In the genomic region with DNA sequence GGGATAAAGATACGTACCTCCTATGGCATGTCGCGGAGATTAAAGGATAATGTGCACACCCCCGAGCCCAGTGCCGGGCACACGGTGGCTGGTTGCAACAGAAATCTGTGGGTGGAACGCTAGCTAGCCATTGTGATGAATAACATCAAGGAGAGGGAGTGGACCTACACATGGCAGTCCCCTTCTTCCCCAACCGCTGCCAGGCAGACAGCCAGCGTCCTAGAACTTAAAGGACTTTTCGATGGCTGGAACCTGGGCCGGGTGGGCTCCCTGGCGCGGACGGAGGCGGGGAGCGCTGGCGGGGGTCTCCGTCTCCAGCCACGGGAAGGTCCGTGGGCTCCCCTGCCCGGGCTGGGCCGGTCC, we compare ENCODE assay signal across 8 cellular contexts. TPM values are rescaled to one million over a fixed set of nuclear protein-coding genes. Genes with fewer than 3 reads are reported as not detected.
DNase-seq lines count a peak whose midpoint lies in the region; ATAC-seq, FAIRE-seq and TF ChIP-seq lines count a peak whose summit lies in the region.

No MANE protein-coding gene starts in this region.

- H3K27me3 Mint-ChIP-seq in brain, result peaks cover 25% of the 10 kb centered on the region

- H3K4me1 ChIP-seq in right lobe of liver, result peaks cover 0 to 9% (median 0%) of the 10 kb centered on the region in 4 donors

- peak overlapping the region; percentile 62 to 74 (median 64) for H3K4me3 ChIP-seq in right lobe of liver

- ATAC-seq in HG03045 (IDR thresholded peaks at IDR 0.05; ENCODE audit: unreplicated experiment) (peak; percentile 8), right lobe of liver (peak; percentile 18 to 40 (median 26)), GM21515 (IDR thresholded peaks at IDR 0.05; ENCODE audit: unreplicated experiment) (no peak)

- H3K9me3 ChIP-seq in right lobe of liver, result no peaks in the 10 kb centered on the region

- H3K9me3 Mint-ChIP-seq in brain, result peaks cover 0 to 4% (median 0%) of the 10 kb centered on the region in 5 experiments

- H3K27me3 ChIP-seq in right lobe of liver, result no peaks in the 10 kb centered on the region

- peak overlapping the region; percentile 4 to 90 (median 72) for H3K27ac Mint-ChIP-seq in brain

- no peaks in the 10 kb centered on the region for H3K36me3 ChIP-seq in right lobe of liver

- 5% methylated on average over 9 of the region's 22 CpGs for WGBS in right lobe of liver (ENCODE audit: insufficient coverage, low coverage, low lambda C conversion rate, missing lambda C conversion rate)

- intact Hi-C loops in right lobe of liver (cut with DNase I), result no loop called here

- H3K4me1 Mint-ChIP-seq in brain, result peaks cover 36% of the 10 kb centered on the region

- H3K36me3 Mint-ChIP-seq in brain, result no peaks in the 10 kb centered on the region

- H3K4me3 Mint-ChIP-seq in brain, result peak overlapping the region; percentile 75 to 96 (median 85)

- no peak for TF ChIP-seq POLR2A in right lobe of liver (IDR thresholded peaks at IDR 0.05)

- no peak for TF ChIP-seq CTCF in brain (conservative IDR thresholded peaks at IDR 0.05)
- TF ChIP-seq CTCF in right lobe of liver (IDR thresholded peaks at IDR 0.05), result no peak

- FAIRE-seq in urothelium cell line (lab: Jason Lieb, UNC), result peak; percentile 5

- DNase-seq in Ammon's horn (ENCODE audit: low spot score) (peak; percentile 15), right lobe of liver (no peak), urothelium cell line (ENCODE audit: low spot score) (no peak), T1000 (lab: John Stamatoyannopoulos, UW) (no peak)
- DNase-seq in stimulated activated CD4-positive, alpha-beta T cell treated with anti-CD3 and anti-CD28 coated beads, Interleukin-2, amount 100 ng/mL, for 24 hours, result no peak

- peak overlapping the region in 2 of 3 donors; percentile 65 to 75 for H3K27ac ChIP-seq in right lobe of liver

RNA-seq across cellular contexts. Expression of a gene that starts 0.3 kb away (rescaled TPM):
- polyA plus RNA-seq in brain (ENCODE audit: insufficient read depth, low read depth, low replicate concordance), result 6.4 TPM
- total RNA-seq in right lobe of liver, result 1 to 10 TPM in 4 of 6 experiments, under 1 TPM in 2; 0.59 to 3.0 (median 1.3) TPM
